8 cellular contexts compared by ENCODE assay signal in the genomic region with DNA sequence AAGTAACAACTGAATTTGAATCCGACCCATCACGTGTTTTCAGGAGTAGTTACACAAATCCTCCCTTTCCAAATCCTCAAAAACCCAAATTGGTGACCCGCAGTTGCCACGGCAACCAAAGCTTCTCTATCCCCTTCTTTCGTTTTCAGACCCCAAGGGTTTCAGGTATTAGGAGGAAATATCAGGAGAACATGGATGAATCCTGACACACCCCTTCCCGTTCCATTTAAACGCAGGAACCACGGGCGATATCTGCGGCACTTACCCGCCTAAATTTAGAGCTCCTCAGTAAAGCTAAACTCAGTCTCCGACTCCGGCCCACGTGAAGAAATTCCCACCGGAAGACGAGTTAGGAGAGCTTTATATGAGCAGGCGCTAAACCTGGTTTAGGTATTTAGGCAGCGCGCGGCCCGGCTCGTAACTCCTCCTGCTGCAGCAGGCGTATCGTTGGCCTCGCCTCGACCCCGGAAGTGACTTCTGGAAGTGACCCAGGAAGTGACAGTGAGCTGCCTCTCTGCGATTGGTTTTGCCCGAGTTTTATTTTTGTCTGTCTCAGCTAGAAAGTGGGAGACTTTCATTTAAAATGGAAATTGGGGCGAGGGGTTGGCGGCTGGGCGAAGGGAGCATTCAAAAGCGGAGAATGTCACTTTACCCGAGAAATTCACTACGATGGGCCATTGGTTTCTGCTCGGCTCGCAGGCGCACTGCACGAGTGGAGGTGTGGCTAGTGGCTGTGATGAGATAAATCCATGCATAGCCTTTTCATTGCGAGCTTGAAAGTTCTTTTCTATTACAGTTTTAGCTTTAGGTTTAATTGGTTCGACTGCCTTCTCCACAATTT.
DNase-seq lines count a peak whose midpoint lies in the region; ATAC-seq and TF ChIP-seq lines count a peak whose summit lies in the region.

Gene TAF1A (minus strand): TSS at position 472 of the 841 bp plus-strand sequence.

- ATAC-seq in GM19463 (IDR thresholded peaks at IDR 0.05; ENCODE audit: unreplicated experiment) = peak; percentile 100
- peak; percentile 99 for ATAC-seq in effector memory CD8-positive, alpha-beta T cell (replicated peaks)

- DNase-seq in CMK (ENCODE audit: low read depth) = peak; percentile 56
- peak; percentile 67 to 86 for DNase-seq in HL-60 (ENCODE audit: low read depth in 1 of 2, low spot score in 1 of 2)
- peak; percentile 73 to 84 for DNase-seq in NOMO-1 (lab: John Stamatoyannopoulos, UW; ENCODE audit: unreplicated experiment in 2 of 2)
- DNase-seq in activated CD8-positive, alpha-beta memory T cell treated with anti-CD3 and anti-CD28 coated beads for 24 hours = peak; percentile 87
- peak; percentile 78 to 80 (median 78) for DNase-seq in effector memory CD8-positive, alpha-beta T cell
- DNase-seq in medulla oblongata (ENCODE audit: extremely low spot score) = peak; percentile 93
- peak; percentile 71 for DNase-seq in stimulated activated CD8-positive, alpha-beta memory T cell treated with anti-CD3 and anti-CD28 coated beads, Interleukin-12 subunit alpha, Interleukin-12 subunit beta, amount 100 ng/mL, for 1 hour (ENCODE audit: low read depth)

- H3K4me3 ChIP-seq in HL-60 (replicated peaks; ENCODE audit: insufficient read depth, low read length) = peak within 1 kb of the TSS; percentile 67

- H3K9me3 Mint-ChIP-seq in effector memory CD8-positive, alpha-beta T cell = no peaks in the 10 kb centered on the region

- H3K27ac Mint-ChIP-seq in effector memory CD8-positive, alpha-beta T cell = peak within 1 kb of the TSS; percentile 97 to 99

- H3K27me3 Mint-ChIP-seq in effector memory CD8-positive, alpha-beta T cell = no peaks in the 10 kb centered on the region

- no peaks in the 10 kb centered on the region for H3K27me3 ChIP-seq in HL-60 (ENCODE audit: insufficient read depth, poor library complexity, severe bottlenecking)

- peak within 1 kb of the TSS; percentile 77 for H3K27ac ChIP-seq in HL-60 (replicated peaks)

- TF ChIP-seq CTCF in HL-60 (IDR thresholded peaks at IDR 0.05; ENCODE audit: insufficient read depth, low read length) = no peak

- peaks cover 21% of the 10 kb centered on the region for H3K36me3 Mint-ChIP-seq in effector memory CD8-positive, alpha-beta T cell (ENCODE audit: insufficient read depth)

- peak within 1 kb of the TSS; percentile 96 to 97 for H3K4me3 Mint-ChIP-seq in effector memory CD8-positive, alpha-beta T cell

- peaks cover 27 to 38% of the 10 kb centered on the region in 2 donors for H3K4me1 Mint-ChIP-seq in effector memory CD8-positive, alpha-beta T cell (ENCODE audit: low read depth in 2 of 2)

Comparison
In these comparisons a context has a peak if more than half of its experiments do, and no peak if none do; other contexts are left out.
1. Peak in every context shown above with its lines: DNase-seq, ATAC-seq, H3K4me3 ChIP-seq and H3K27ac ChIP-seq.